Comparison of ENCODE assay signal across 1 cellular context in genomic region chr11:70394211-70394950, GRCh38.
TF ChIP-seq lines count a peak whose summit lies in the region.

No MANE protein-coding gene starts in this region.

TF ChIP-seq in HepG2, 621 proteins besides CTCF, POLR2A, EP300 and RAD21 (continued from another document):
- TF ChIP-seq ZNF142 (CRISPR knock-in tag; IDR thresholded peaks at IDR 0.05): no peak
- TF ChIP-seq USF2 (IDR thresholded peaks at IDR 0.05; ENCODE audit: low read depth, low read length): no peak
- no peak for TF ChIP-seq USF2 (CRISPR knock-in tag; IDR thresholded peaks at IDR 0.05; ENCODE audit: borderline replicate concordance)
- no peak for TF ChIP-seq FLYWCH1 (CRISPR knock-in tag; IDR thresholded peaks at IDR 0.05)
- no peak for TF ChIP-seq CHCHD3 (CRISPR knock-in tag; IDR thresholded peaks at IDR 0.05)
